In genomic region chr6:108609276-108609769, GRCh38 we compare ENCODE assay signal across 10 cellular contexts. TPM values are rescaled to one million over a fixed set of nuclear protein-coding genes. Genes with fewer than 3 reads are reported as not detected.
A peak's percentile ranks its signal among the peaks of the same experiment; 100 is the strongest.
DNase-seq lines count a peak whose midpoint lies in the region; ATAC-seq and TF ChIP-seq lines count a peak whose summit lies in the region.
"Had no signal": no experiment of that assay in that cellular context is flagged by ENCODE, and none has a peak within 500 bp of the region (broad histone marks: within the 10 kb centered on the region; RNA-seq: fewer than 3 reads in every experiment).

No MANE protein-coding gene starts in this region.

- CTCF ChIA-PET in T-cell (lab: Charles Lee) = no interaction called here

- no peaks in the 10 kb centered on the region for H3K9me3 ChIP-seq in suprapubic skin

- ATAC-seq in T-cell (replicated peaks in 1 of 4) (no peak), GM21825 (IDR thresholded peaks at IDR 0.05; ENCODE audit: unreplicated experiment) (no peak)

- peak overlapping the region; percentile 58 for H3K27ac ChIP-seq in suprapubic skin

- H3K4me1 Mint-ChIP-seq in HFFc6 (ENCODE audit: low read depth) (peaks cover 57% of the 10 kb centered on the region), T-cell (peaks cover 58 to 67% (median 67%) of the 10 kb centered on the region in 3 donors)
- H3K4me1 Mint-ChIP-seq: activated CD4-positive, alpha-beta memory T cell treated with anti-CD3 and anti-CD28 coated beads, Interleukin-2, amount 10 ng/mL, durations not matched to agents 7 days and 5 days had no signal

- 82% methylated on average over 5 of the region's 5 CpGs for WGBS in suprapubic skin

- TF ChIP-seq EP300 in suprapubic skin (IDR thresholded peaks at IDR 0.05) = no peak

- POLR2A ChIA-PET in T-cell (lab: Charles Lee) = no interaction called here

- TF ChIP-seq POLR2A in suprapubic skin (IDR thresholded peaks at IDR 0.05) = no peak

- no peaks in the 10 kb centered on the region for H3K27me3 ChIP-seq in suprapubic skin
- H3K27me3 ChIP-seq: adrenal gland had no signal

- no peak for TF ChIP-seq CTCF in HFFc6 (IDR thresholded peaks at IDR 0.05)
- TF ChIP-seq CTCF in astrocyte of the cerebellum (IDR thresholded peaks at IDR 0.05; ENCODE audit: low read depth, low read length, missing control alignments) = no peak
- no peak for TF ChIP-seq CTCF in suprapubic skin (IDR thresholded peaks at IDR 0.05)

- no peaks in the 10 kb centered on the region for H3K36me3 ChIP-seq in suprapubic skin
- H3K36me3 ChIP-seq: adrenal gland had no signal

- H3K36me3 Mint-ChIP-seq in HFFc6 (ENCODE audit: low read depth) (peaks cover 9% of the 10 kb centered on the region), T-cell (peaks cover 12% of the 10 kb centered on the region)

- H3K9me3 Mint-ChIP-seq in HFFc6 = no peaks in the 10 kb centered on the region
- H3K9me3 Mint-ChIP-seq in T-cell = peaks cover 0 to 5% (median 2%) of the 10 kb centered on the region in 3 donors

- H3K4me3 ChIP-seq in astrocyte of the cerebellum (ENCODE audit: low read depth, low read length) (no peak overlapping the region), suprapubic skin (no peak overlapping the region)
- H3K4me3 ChIP-seq: adrenal gland had no signal

- in situ Hi-C loops in astrocyte of the cerebellum (cut with HindIII; ENCODE audit: low sequenced_read_pairs) = no loop called here

- H3K27ac Mint-ChIP-seq in HFFc6 (peak overlapping the region; percentile 79), T-cell (no peak overlapping the region)
- H3K27ac Mint-ChIP-seq: activated CD4-positive, alpha-beta memory T cell treated with anti-CD3 and anti-CD28 coated beads, Interleukin-2, amount 10 ng/mL, durations not matched to agents 7 days and 5 days had no signal

- H3K27me3 Mint-ChIP-seq in HFFc6 (ENCODE audit: insufficient read depth) (peaks cover under 1% of the 10 kb centered on the region; the same call in 1 of the 2 replicates), T-cell (no peaks in the 10 kb centered on the region)
- H3K27me3 Mint-ChIP-seq: activated CD4-positive, alpha-beta memory T cell treated with anti-CD3 and anti-CD28 coated beads, Interleukin-2, amount 10 ng/mL, durations not matched to agents 7 days and 5 days had no signal

- peaks cover 72% of the 10 kb centered on the region for H3K4me1 ChIP-seq in suprapubic skin

- peak overlapping the region; percentile 11 for H3K4me3 Mint-ChIP-seq in HFFc6
- H3K4me3 Mint-ChIP-seq in T-cell = no peak overlapping the region
- H3K4me3 Mint-ChIP-seq: activated CD4-positive, alpha-beta memory T cell treated with anti-CD3 and anti-CD28 coated beads, Interleukin-2, amount 10 ng/mL, durations not matched to agents 7 days and 5 days had no signal

- DNase-seq in HFFc6 = peak; percentile 63
- peak; percentile 78 for DNase-seq in astrocyte of the cerebellum (ENCODE audit: low read depth)
- DNase-seq in islet precursor cell = peak; percentile 77
- DNase-seq in suprapubic skin (ENCODE audit: low spot score in 2 of 2) = no peak
- no peak for DNase-seq in T-cell
- no peak for DNase-seq in DMS153 (lab: John Stamatoyannopoulos, UW)
- DNase-seq in midbrain (lab: John Stamatoyannopoulos, UW) = no peak
- DNase-seq: activated CD4-positive, alpha-beta memory T cell treated with anti-CD3 and anti-CD28 coated beads, Interleukin-2, amount 10 ng/mL, durations not matched to agents 7 days and 5 days; adrenal gland had no signal

RNA-seq across cellular contexts. Expression of gene FOXO3, which starts 48.6 kb away (rescaled TPM):
- 10 to 100 TPM; 21.1 to 28.9 (median 24.2) TPM for total RNA-seq in HFFc6 (2021; fragmentation: NEBNext Ultra II Directional; extraction: Animal tissue kit (Norgen Biotek cat#: 25700))
- total RNA-seq in suprapubic skin (100 to 1,000 TPM; 103 to 141 (median 121) TPM), T-cell (10 to 100 TPM; 21.5 to 26.2 (median 22.2) TPM)

Comparison
In these comparisons a context has a peak if more than half of its experiments do, and no peak if none do; other contexts are left out.
1. DNase-seq: peak in HFFc6 (single experiment), astrocyte of the cerebellum (single experiment) and islet precursor cell (single experiment); none in suprapubic skin (0 of 2), T-cell (0 of 34), DMS153 (single experiment) and midbrain (single experiment).